8 cellular contexts compared by ENCODE assay signal in genomic region chr1:37946703-37947360, GRCh38. TPM values are rescaled to one million over a fixed set of nuclear protein-coding genes. Genes with fewer than 3 reads are reported as not detected.
DNase-seq lines count a peak whose midpoint lies in the region; TF ChIP-seq lines count a peak whose summit lies in the region.

TSS of gene INPP5B (minus strand) at chr1:37947053. CDS start at chr1:37946308, 745 bp downstream.

- H3K27me3 Mint-ChIP-seq in HFFc6 (ENCODE audit: insufficient read depth) (peaks cover 4% of the 10 kb centered on the region), endodermal cell (ENCODE audit: insufficient read depth) (no peaks in the 10 kb centered on the region)

- H3K27ac Mint-ChIP-seq in HFFc6 (peak within 1 kb of the TSS; percentile 96), endodermal cell (peak within 1 kb of the TSS; percentile 95)

- H3K27ac ChIP-seq in endodermal cell (ENCODE audit: low read depth, low read length) (peak within 1 kb of the TSS; percentile 76), mesodermal cell (ENCODE audit: low read depth, low read length, severe bottlenecking) (peak within 1 kb of the TSS; percentile 88)

- peaks cover 47% of the 10 kb centered on the region for H3K4me1 Mint-ChIP-seq in HFFc6 (ENCODE audit: low read depth)
- peaks cover 9% of the 10 kb centered on the region for H3K4me1 Mint-ChIP-seq in endodermal cell

- H3K27me3 ChIP-seq in endodermal cell (ENCODE audit: control insufficient read depth, insufficient read depth, low read length, poor library complexity, severe bottlenecking), result no peaks in the 10 kb centered on the region

- no peaks in the 10 kb centered on the region for H3K36me3 ChIP-seq in endodermal cell (ENCODE audit: control insufficient read depth, insufficient read depth, low read length)
- peaks cover 4% of the 10 kb centered on the region for H3K36me3 ChIP-seq in mesodermal cell (ENCODE audit: control insufficient read depth, insufficient read depth, low read length)

- 0 to 4% methylated on average over 8 to 11 of the region's 11 CpGs for WGBS in endodermal cell (ENCODE audit: insufficient coverage in 1 of 2, insufficient read length in 1 of 2), 2 experiments
- WGBS in mesodermal cell (ENCODE audit: insufficient coverage in 2 of 2), 2 experiments, result 0% methylated on average over 5 to 9 of the region's 11 CpGs

- TF ChIP-seq CTCF in GM12865 (IDR thresholded peaks at IDR 0.05; ENCODE audit: insufficient read depth, low read depth, low read length, missing control alignments) (no peak), HFFc6 (IDR thresholded peaks at IDR 0.05) (peak; percentile 41), endodermal cell (conservative IDR thresholded peaks at IDR 0.05) (no peak)

- H3K9me3 ChIP-seq in endodermal cell (ENCODE audit: control insufficient read depth, low read length) (no peaks in the 10 kb centered on the region), mesodermal cell (ENCODE audit: control insufficient read depth, low read length) (no peaks in the 10 kb centered on the region)

- H3K4me1 ChIP-seq in endodermal cell (ENCODE audit: control insufficient read depth, insufficient read depth, low read length), result no peaks in the 10 kb centered on the region
- H3K4me1 ChIP-seq in mesodermal cell (ENCODE audit: control insufficient read depth, insufficient read depth, low read length, poor library complexity, severe bottlenecking), result peaks cover 13% of the 10 kb centered on the region

- DNase-seq in GM12865 (ENCODE audit: low read depth) (peak; percentile 93), HFFc6 (peak; percentile 66), NCI-H82 treated with DMSO at 0.1 percent for 48 hours (lab: John Stamatoyannopoulos, UW; ENCODE audit: unreplicated experiment) (peak; percentile 32), endodermal cell (peak; percentile 97), NCI-H446 (lab: John Stamatoyannopoulos, UW) (no peak)
- DNase-seq in activated CD8-positive, alpha-beta memory T cell treated with anti-CD3 and anti-CD28 coated beads for 48 hours (ENCODE audit: low read depth in 2 of 3, low spot score in 2 of 3), result peak; percentile 53 to 60 (median 57)
- peak; percentile 42 for DNase-seq in stimulated activated CD8-positive, alpha-beta memory T cell treated with anti-CD3 and anti-CD28 coated beads, Interleukin-15, amount 100 ng/mL, for 1 hour (ENCODE audit: low read depth)

- H3K4me3 ChIP-seq in GM12865 (ENCODE audit: low read depth, low read length), result peak within 1 kb of the TSS; percentile 86
- H3K4me3 ChIP-seq in endodermal cell (ENCODE audit: low read length), result peak within 1 kb of the TSS; percentile 86
- H3K4me3 ChIP-seq in mesodermal cell (ENCODE audit: extremely low read depth, insufficient read depth, low read length, poor library complexity, severe bottlenecking), result peak within 1 kb of the TSS; percentile 73

- H3K4me3 Mint-ChIP-seq in HFFc6 (peak within 1 kb of the TSS; percentile 95), endodermal cell (peak within 1 kb of the TSS; percentile 77)

- H3K36me3 Mint-ChIP-seq in HFFc6 (ENCODE audit: low read depth) (no peaks in the 10 kb centered on the region), endodermal cell (ENCODE audit: low read depth) (no peaks in the 10 kb centered on the region)

- H3K9me3 Mint-ChIP-seq in HFFc6, result no peaks in the 10 kb centered on the region
- H3K9me3 Mint-ChIP-seq in endodermal cell, result no peaks in the 10 kb centered on the region

- peak within 1 kb of the TSS; percentile 61 for H3K9ac ChIP-seq in endodermal cell (ENCODE audit: extremely low read depth, low read length, poor library complexity, severe bottlenecking)

RNA-seq across cellular contexts. Expression of gene INPP5B, which starts in this region (rescaled TPM):
- 10 to 100 TPM in 4 of 6 experiments, 1 to 10 TPM in 2; 9.6 to 16.0 (median 12.7) TPM for total RNA-seq in HFFc6 (2021; fragmentation: NEBNext Ultra II Directional; extraction: Animal tissue kit (Norgen Biotek cat#: 25700))
- 10 to 100 TPM; 19.9 to 21.4 TPM for total RNA-seq in endodermal cell
- polyA plus RNA-seq in endodermal cell (2013, experiment 1 of 2), result 15.5 TPM
- polyA plus RNA-seq in endodermal cell (2013, experiment 2 of 2), result 14.5 TPM
- polyA plus RNA-seq in mesodermal cell (2013, experiment 1 of 2), result 14.7 TPM
- 15.0 TPM for polyA plus RNA-seq in mesodermal cell (2013, experiment 2 of 2)

Comparison
In these comparisons a context has a peak if more than half of its experiments do, and no peak if none do; other contexts are left out.
1. DNase-seq: peak in GM12865 (single experiment), HFFc6 (single experiment), NCI-H82 treated with DMSO at 0.1 percent for 48 hours (single experiment), activated CD8-positive, alpha-beta memory T cell treated with anti-CD3 and anti-CD28 coated beads for 48 hours (3 of 3), endodermal cell (single experiment) and stimulated activated CD8-positive, alpha-beta memory T cell treated with anti-CD3 and anti-CD28 coated beads, Interleukin-15, amount 100 ng/mL, for 1 hour (single experiment); none in NCI-H446 (0 of 2).
2. Peak in every context shown above with its lines, with median percentiles within 50 percentile points of each other: H3K4me3 ChIP-seq.